ENCODE assay signal across 7 cellular contexts in genomic region chr19:12720296-12720695, GRCh38. TPM values are rescaled to one million over a fixed set of nuclear protein-coding genes. Genes with fewer than 3 reads are reported as not detected.
A peak's percentile ranks its signal among the peaks of the same experiment; 100 is the strongest.
DNase-seq lines count a peak whose midpoint lies in the region; ATAC-seq, FAIRE-seq and TF ChIP-seq lines count a peak whose summit lies in the region.
"Had no signal": no experiment of that assay in that cellular context is flagged by ENCODE, and none has a peak within 500 bp of the region (broad histone marks: within the 10 kb centered on the region; RNA-seq: fewer than 3 reads in every experiment).

No MANE protein-coding gene starts in this region.

- H4K8ac ChIP-seq in H9 (replicated peaks; ENCODE audit: insufficient read length, low read depth, low read length): no peak overlapping the region

- H4K91ac ChIP-seq in H9 (ENCODE audit: insufficient read length, low read depth, low read length): no peak overlapping the region

- peak overlapping the region; percentile 75 to 97 for H3K4me3 Mint-ChIP-seq in H9
- H3K4me3 Mint-ChIP-seq in astrocyte (ENCODE audit: unreplicated experiment): peak overlapping the region; percentile 80
- peak overlapping the region; percentile 81 for H3K4me3 Mint-ChIP-seq in neural progenitor cell

- no CpG with 5 or more reads among the region's 10 CpGs for WGBS in H9 (ENCODE audit: extremely low coverage, insufficient read length, low lambda C conversion rate)

- no peak overlapping the region for H3T11ph ChIP-seq in H9 (ENCODE audit: low read length)

- peaks cover 22% of the 10 kb centered on the region for H3K23me2 ChIP-seq in H9 (ENCODE audit: insufficient read length, low read depth, low read length, poor library complexity, severe bottlenecking)

- H2BK5ac ChIP-seq in H9 (ENCODE audit: insufficient read length, low read length): no peak overlapping the region

- H3K9me3 ChIP-seq in H9 (ENCODE audit: control insufficient read depth, low read depth, low read length): no peaks in the 10 kb centered on the region
- no peaks in the 10 kb centered on the region for H3K9me3 ChIP-seq in astrocyte (ENCODE audit: insufficient read depth, low read depth, low read length)
- no peaks in the 10 kb centered on the region for H3K9me3 ChIP-seq in neural progenitor cell (ENCODE audit: low read depth)

- H2BK12ac ChIP-seq in H9 (ENCODE audit: insufficient read length, low read depth, low read length): no peak overlapping the region

- peaks cover 17% of the 10 kb centered on the region for H3K36me3 ChIP-seq in astrocyte (ENCODE audit: insufficient read depth, low read length)
- peaks cover 3% of the 10 kb centered on the region for H3K36me3 ChIP-seq in neural progenitor cell

- H3K9me3 Mint-ChIP-seq in H9: no peaks in the 10 kb centered on the region
- no peaks in the 10 kb centered on the region for H3K9me3 Mint-ChIP-seq in astrocyte (ENCODE audit: unreplicated experiment)
- H3K9me3 Mint-ChIP-seq in neural progenitor cell: no peaks in the 10 kb centered on the region

- H3K4ac ChIP-seq in H9 (ENCODE audit: low read depth, low read length): no peak overlapping the region

- H2AFZ ChIP-seq in H9 (ENCODE audit: low read length) (no peak overlapping the region), astrocyte (ENCODE audit: low read depth, low read length) (no peak overlapping the region), neural progenitor cell (replicated peaks) (no peak overlapping the region)

- peaks cover 26% of the 10 kb centered on the region; the same call in 1 of the 2 replicates for H3K79me2 ChIP-seq in H9 (ENCODE audit: insufficient read depth, low read length)
- peaks cover 86% of the 10 kb centered on the region for H3K79me2 ChIP-seq in astrocyte (ENCODE audit: insufficient read depth, low read length)
- H3K79me2 ChIP-seq in neural progenitor cell (ENCODE audit: low read depth): peaks cover 86% of the 10 kb centered on the region

- H3K4me1 ChIP-seq in H9 (ENCODE audit: insufficient read depth, low read length) (no peaks in the 10 kb centered on the region), astrocyte (ENCODE audit: insufficient read depth, low read length) (peaks cover 17% of the 10 kb centered on the region), neural progenitor cell (peaks cover 6% of the 10 kb centered on the region)

- no peak overlapping the region for H2BK20ac ChIP-seq in H9 (ENCODE audit: low read depth, low read length, poor library complexity, severe bottlenecking)

- TF ChIP-seq CTCF in H9 (conservative IDR thresholded peaks at IDR 0.05): no peak
- no peak for TF ChIP-seq CTCF in astrocyte (IDR thresholded peaks at IDR 0.05; ENCODE audit: insufficient read depth, low read depth, low read length)
- TF ChIP-seq CTCF in neural progenitor cell (IDR thresholded peaks at IDR 0.05): no peak

- peak overlapping the region in 1 of 3 experiments; percentile 76; a peak in 3 of 7 replicates for H3K27ac Mint-ChIP-seq in H9
- peak overlapping the region; percentile 68 for H3K27ac Mint-ChIP-seq in astrocyte (ENCODE audit: unreplicated experiment)
- peak overlapping the region; percentile 16 for H3K27ac Mint-ChIP-seq in neural progenitor cell

- H3K23ac ChIP-seq in H9 (ENCODE audit: insufficient read length, low read depth, low read length): no peak overlapping the region

- no peak overlapping the region for H2AK5ac ChIP-seq in H9 (ENCODE audit: insufficient read length, low read length)

- H3K27ac ChIP-seq in H9 (ENCODE audit: insufficient read length, low read depth, low read length) (no peak overlapping the region), astrocyte (ENCODE audit: low read depth, low read length) (peak overlapping the region; percentile 17), neural progenitor cell (no peak overlapping the region)

- peak overlapping the region; percentile 19 for H3K4me2 ChIP-seq in H9 (ENCODE audit: insufficient read depth, insufficient read length, low read length)
- peak overlapping the region; percentile 95 for H3K4me2 ChIP-seq in astrocyte (ENCODE audit: low read length)
- peak overlapping the region; percentile 94 for H3K4me2 ChIP-seq in neural progenitor cell

- no peak overlapping the region for H4K5ac ChIP-seq in H9 (ENCODE audit: insufficient read length, low read depth, low read length)

- H3K4me3 ChIP-seq in astrocyte (ENCODE audit: insufficient read depth, low read depth, low read length) (peak overlapping the region; percentile 92), neural progenitor cell (peak overlapping the region; percentile 66)

- H3F3A ChIP-seq in neural progenitor cell (ENCODE audit: low read depth): peaks cover 46% of the 10 kb centered on the region

- peaks cover 40 to 54% (median 41%) of the 10 kb centered on the region in 3 experiments; a peak in 6 of 7 replicates for H3K36me3 Mint-ChIP-seq in H9 (ENCODE audit: insufficient read depth in 1 of 3, low read depth in 3 of 3)
- H3K36me3 Mint-ChIP-seq in astrocyte (ENCODE audit: low read depth, unreplicated experiment): peaks cover 18% of the 10 kb centered on the region
- peaks cover 16% of the 10 kb centered on the region for H3K36me3 Mint-ChIP-seq in neural progenitor cell

- H3K27me3 Mint-ChIP-seq in H9 (ENCODE audit: low read depth): no peaks in the 10 kb centered on the region
- no peaks in the 10 kb centered on the region for H3K27me3 Mint-ChIP-seq in astrocyte (ENCODE audit: low read depth, unreplicated experiment)
- H3K27me3 Mint-ChIP-seq in neural progenitor cell (ENCODE audit: insufficient read depth, low read depth): peaks cover 11% of the 10 kb centered on the region

- ATAC-seq in GM18861 (IDR thresholded peaks at IDR 0.05; ENCODE audit: unreplicated experiment): no peak

- H3K79me1 ChIP-seq in H9 (ENCODE audit: insufficient read depth, low read depth, low read length, poor library complexity, severe bottlenecking): peaks cover 10% of the 10 kb centered on the region

- H2BK120ac ChIP-seq in H9 (ENCODE audit: low read depth, low read length, poor library complexity, severe bottlenecking): no peak overlapping the region

- H3K9ac ChIP-seq in H9 (ENCODE audit: extremely low read depth, insufficient read length, low read length): no peak overlapping the region
- H3K9ac ChIP-seq in astrocyte (ENCODE audit: low read length): peak overlapping the region; percentile 89
- H3K9ac ChIP-seq in neural progenitor cell: peak overlapping the region; percentile 72

- no peaks in the 10 kb centered on the region for H4K20me1 ChIP-seq in H9 (ENCODE audit: control insufficient read depth, insufficient read depth, insufficient read length)
- peaks cover 58% of the 10 kb centered on the region for H4K20me1 ChIP-seq in astrocyte (ENCODE audit: insufficient read depth, low read length)
- peaks cover 39% of the 10 kb centered on the region for H4K20me1 ChIP-seq in neural progenitor cell (ENCODE audit: low read depth)

- no peak for FAIRE-seq in astrocyte (lab: Jason Lieb, UNC)

- H3K4me1 Mint-ChIP-seq in H9 (peaks cover 15 to 18% of the 10 kb centered on the region in 2 experiments), astrocyte (ENCODE audit: low read depth, unreplicated experiment) (peaks cover 15% of the 10 kb centered on the region), neural progenitor cell (peaks cover 22% of the 10 kb centered on the region)

- no peaks in the 10 kb centered on the region for H3K27me3 ChIP-seq in H9 (ENCODE audit: insufficient read depth, low read length)
- H3K27me3 ChIP-seq in astrocyte (ENCODE audit: insufficient read depth, low read length): no peaks in the 10 kb centered on the region
- no peaks in the 10 kb centered on the region for H3K27me3 ChIP-seq in neural progenitor cell

- DNase-seq in H9: no peak
- no peak for DNase-seq in astrocyte (ENCODE audit: low read depth)
- no peak for DNase-seq in neural progenitor cell (ENCODE audit: low spot score)
- no peak for DNase-seq in NCI-H226
- DNase-seq in NCI-H774 (lab: John Stamatoyannopoulos, UW): no peak
- DNase-seq: NCI-H146 had no signal

- no peak overlapping the region for H3K14ac ChIP-seq in H9 (ENCODE audit: insufficient read depth, low read length)

- H2BK15ac ChIP-seq in H9 (ENCODE audit: low read depth, low read length): no peak overlapping the region

- no peak overlapping the region for H3K18ac ChIP-seq in H9 (ENCODE audit: insufficient read length, low read depth, low read length)

- no peak overlapping the region for H3K56ac ChIP-seq in H9 (ENCODE audit: insufficient read length, low read depth, low read length)

RNA-seq across cellular contexts. Expression of gene TNPO2, which starts 3.4 kb away (rescaled TPM):
- total RNA-seq in H9 (2021): 149 and 159 TPM in 2 replicates
- total RNA-seq in astrocyte: 69.8 and 76.3 TPM in 2 replicates
- 58.1 and 87.4 TPM in 2 replicates for total RNA-seq in neural progenitor cell (ENCODE audit: low replicate concordance)

RNA-seq across cellular contexts. Expression of gene TRIR, which starts 14.2 kb away (rescaled TPM):
- total RNA-seq in H9 (2021): 154 and 161 TPM in 2 replicates
- total RNA-seq in astrocyte: 172 and 178 TPM in 2 replicates
- total RNA-seq in neural progenitor cell (ENCODE audit: low replicate concordance): 105 and 194 TPM in 2 replicates

RNA-seq across cellular contexts. Expression of gene GET3, which starts 17.0 kb away (rescaled TPM):
- total RNA-seq in H9 (2021) (81.3 and 81.6 TPM in 2 replicates), astrocyte (63.0 and 66.8 TPM in 2 replicates), neural progenitor cell (ENCODE audit: low replicate concordance) (62.9 and 99.6 TPM in 2 replicates)

RNA-seq across cellular contexts. Expression of gene FBXW9, which starts 23.9 kb away (rescaled TPM):
- total RNA-seq in H9 (2021) (10.8 and 11.7 TPM in 2 replicates), astrocyte (9.9 and 11.6 TPM in 2 replicates), neural progenitor cell (ENCODE audit: low replicate concordance) (4.0 and 21.4 TPM in 2 replicates)

RNA-seq across cellular contexts. Expression of gene BEST2, which starts 31.3 kb away (rescaled TPM):
- 1.6 and 2.0 TPM in 2 replicates for total RNA-seq in H9 (2021)
- not detected in 2 replicates for total RNA-seq in astrocyte
- total RNA-seq in neural progenitor cell (ENCODE audit: low replicate concordance): not detected in 2 replicates

Comparison
In these comparisons a context has a peak if more than half of its experiments do, and no peak if none do; other contexts are left out.
1. H3K4me2 ChIP-seq: peak in every context shown above with its lines; median percentile 95 in astrocyte; 94 in neural progenitor cell; 19 in H9.